1 cellular context compared by ENCODE assay signal in the genomic region with DNA sequence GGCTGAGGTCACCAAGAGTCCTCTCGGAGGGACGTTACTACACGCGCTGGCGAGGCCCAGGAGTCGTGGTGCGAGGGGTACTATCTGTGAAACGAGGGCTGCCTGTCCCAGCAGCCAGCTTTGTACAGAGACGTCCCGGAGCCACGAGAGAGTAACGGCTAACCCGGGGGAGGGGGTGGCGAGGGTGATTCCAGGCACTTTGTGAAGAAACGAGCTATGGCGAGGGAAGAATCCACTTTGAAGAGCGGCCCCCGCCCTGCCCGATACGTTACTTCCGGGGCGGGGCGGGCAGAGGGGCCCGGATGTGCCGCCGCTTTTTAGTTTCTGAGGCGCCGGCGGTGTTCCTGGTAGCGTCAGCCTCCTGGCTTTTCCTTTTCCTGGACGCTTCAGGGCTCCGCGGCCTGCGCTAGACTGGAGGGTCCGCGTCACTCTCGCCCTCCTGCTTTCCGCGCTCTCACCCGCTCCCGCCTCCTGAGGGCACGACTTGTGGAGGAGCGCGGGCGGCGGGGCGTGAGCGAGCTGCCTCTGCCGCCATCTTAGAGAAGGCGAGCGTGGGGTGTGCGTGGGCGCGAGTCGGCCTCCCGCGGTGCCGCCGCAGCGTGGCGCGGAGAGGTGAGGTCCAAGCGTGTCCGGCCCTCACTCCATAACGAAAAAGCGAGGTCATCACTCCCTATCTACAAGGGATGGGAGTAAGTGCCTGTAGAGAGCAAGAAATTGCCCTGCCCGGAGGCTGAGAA.
TF ChIP-seq lines count a peak whose summit lies in the region.

No MANE protein-coding gene starts in this region.

TF ChIP-seq in HepG2, 621 proteins besides CTCF, POLR2A, EP300 and RAD21 (continued from another document and continues in another):
- TF ChIP-seq, protein P1, sequence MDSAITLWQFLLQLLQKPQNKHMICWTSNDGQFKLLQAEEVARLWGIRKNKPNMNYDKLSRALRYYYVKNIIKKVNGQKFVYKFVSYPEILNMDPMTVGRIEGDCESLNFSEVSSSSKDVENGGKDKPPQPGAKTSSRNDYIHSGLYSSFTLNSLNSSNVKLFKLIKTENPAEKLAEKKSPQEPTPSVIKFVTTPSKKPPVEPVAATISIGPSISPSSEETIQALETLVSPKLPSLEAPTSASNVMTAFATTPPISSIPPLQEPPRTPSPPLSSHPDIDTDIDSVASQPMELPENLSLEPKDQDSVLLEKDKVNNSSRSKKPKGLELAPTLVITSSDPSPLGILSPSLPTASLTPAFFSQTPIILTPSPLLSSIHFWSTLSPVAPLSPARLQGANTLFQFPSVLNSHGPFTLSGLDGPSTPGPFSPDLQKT (CRISPR knock-in tag; IDR thresholded peaks at IDR 0.05; ENCODE audit: borderline replicate concordance): no peak
- TF ChIP-seq ZNF569 (CRISPR knock-in tag; IDR thresholded peaks at IDR 0.05; ENCODE audit: borderline replicate concordance) (no peak), ARNT2 (CRISPR knock-in tag; IDR thresholded peaks at IDR 0.05; ENCODE audit: low read depth) (peak; percentile 69; the same call in 1 of the 2 replicates), FOSL1 (CRISPR knock-in tag; IDR thresholded peaks at IDR 0.05; ENCODE audit: borderline replicate concordance) (0 out of 2 replicates have a peak, but pooled peaks have one; percentile 19), ISX (CRISPR knock-in tag; conservative IDR thresholded peaks at IDR 0.05) (no peak), ARNTL (CRISPR knock-in tag; IDR thresholded peaks at IDR 0.05) (no peak; the same call in 1 of the 2 replicates), SETDB1 (CRISPR knock-in tag; IDR thresholded peaks at IDR 0.05; ENCODE audit: borderline replicate concordance) (no peak), MYNN (CRISPR knock-in tag; IDR thresholded peaks at IDR 0.05; ENCODE audit: low read depth) (peak; percentile 40; the same call in 1 of the 2 replicates), ZNF766 (CRISPR knock-in tag; IDR thresholded peaks at IDR 0.05; ENCODE audit: borderline replicate concordance) (0 out of 2 replicates have a peak, but pooled peaks have one; percentile 69), SP5 (CRISPR knock-in tag; IDR thresholded peaks at IDR 0.05; ENCODE audit: borderline replicate concordance, low read depth) (no peak; the same call in none of the 2 replicates), WIZ (CRISPR knock-in tag; IDR thresholded peaks at IDR 0.05) (peak; percentile 82; the same call in 1 of the 2 replicates), ZNF773 (CRISPR knock-in tag; IDR thresholded peaks at IDR 0.05; ENCODE audit: borderline replicate concordance) (0 out of 2 replicates have a peak, but pooled peaks have one; percentile 82), ZNF24 (IDR thresholded peaks at IDR 0.05) (no peak), HOXD1 (CRISPR knock-in tag; IDR thresholded peaks at IDR 0.05) (peak; percentile 35), CAMTA2 (CRISPR knock-in tag; IDR thresholded peaks at IDR 0.05; ENCODE audit: borderline replicate concordance) (no peak; the same call in 1 of the 2 replicates)
- TF ChIP-seq, protein P2, sequence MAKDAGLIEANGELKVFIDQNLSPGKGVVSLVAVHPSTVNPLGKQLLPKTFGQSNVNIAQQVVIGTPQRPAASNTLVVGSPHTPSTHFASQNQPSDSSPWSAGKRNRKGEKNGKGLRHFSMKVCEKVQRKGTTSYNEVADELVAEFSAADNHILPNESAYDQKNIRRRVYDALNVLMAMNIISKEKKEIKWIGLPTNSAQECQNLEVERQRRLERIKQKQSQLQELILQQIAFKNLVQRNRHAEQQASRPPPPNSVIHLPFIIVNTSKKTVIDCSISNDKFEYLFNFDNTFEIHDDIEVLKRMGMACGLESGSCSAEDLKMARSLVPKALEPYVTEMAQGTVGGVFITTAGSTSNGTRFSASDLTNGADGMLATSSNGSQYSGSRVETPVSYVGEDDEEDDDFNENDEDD (CRISPR knock-in tag; IDR thresholded peaks at IDR 0.05; ENCODE audit: borderline replicate concordance): peak; percentile 47; the same call in 1 of the 2 replicates
- TF ChIP-seq, protein P3, sequence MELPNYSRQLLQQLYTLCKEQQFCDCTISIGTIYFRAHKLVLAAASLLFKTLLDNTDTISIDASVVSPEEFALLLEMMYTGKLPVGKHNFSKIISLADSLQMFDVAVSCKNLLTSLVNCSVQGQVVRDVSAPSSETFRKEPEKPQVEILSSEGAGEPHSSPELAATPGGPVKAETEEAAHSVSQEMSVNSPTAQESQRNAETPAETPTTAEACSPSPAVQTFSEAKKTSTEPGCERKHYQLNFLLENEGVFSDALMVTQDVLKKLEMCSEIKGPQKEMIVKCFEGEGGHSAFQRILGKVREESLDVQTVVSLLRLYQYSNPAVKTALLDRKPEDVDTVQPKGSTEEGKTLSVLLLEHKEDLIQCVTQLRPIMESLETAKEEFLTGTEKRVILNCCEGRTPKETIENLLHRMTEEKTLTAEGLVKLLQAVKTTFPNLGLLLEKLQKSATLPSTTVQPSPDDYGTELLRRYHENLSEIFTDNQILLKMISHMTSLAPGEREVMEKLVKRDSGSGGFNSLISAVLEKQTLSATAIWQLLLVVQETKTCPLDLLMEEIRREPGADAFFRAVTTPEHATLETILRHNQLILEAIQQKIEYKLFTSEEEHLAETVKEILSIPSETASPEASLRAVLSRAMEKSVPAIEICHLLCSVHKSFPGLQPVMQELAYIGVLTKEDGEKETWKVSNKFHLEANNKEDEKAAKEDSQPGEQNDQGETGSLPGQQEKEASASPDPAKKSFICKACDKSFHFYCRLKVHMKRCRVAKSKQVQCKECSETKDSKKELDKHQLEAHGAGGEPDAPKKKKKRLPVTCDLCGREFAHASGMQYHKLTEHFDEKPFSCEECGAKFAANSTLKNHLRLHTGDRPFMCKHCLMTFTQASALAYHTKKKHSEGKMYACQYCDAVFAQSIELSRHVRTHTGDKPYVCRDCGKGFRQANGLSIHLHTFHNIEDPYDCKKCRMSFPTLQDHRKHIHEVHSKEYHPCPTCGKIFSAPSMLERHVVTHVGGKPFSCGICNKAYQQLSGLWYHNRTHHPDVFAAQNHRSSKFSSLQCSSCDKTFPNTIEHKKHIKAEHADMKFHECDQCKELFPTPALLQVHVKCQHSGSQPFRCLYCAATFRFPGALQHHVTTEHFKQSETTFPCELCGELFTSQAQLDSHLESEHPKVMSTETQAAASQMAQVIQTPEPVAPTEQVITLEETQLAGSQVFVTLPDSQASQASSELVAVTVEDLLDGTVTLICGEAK (IDR thresholded peaks at IDR 0.05): no peak
- TF ChIP-seq, protein P3 (CRISPR knock-in tag; IDR thresholded peaks at IDR 0.05): peak; percentile 80
- TF ChIP-seq, protein P4, sequence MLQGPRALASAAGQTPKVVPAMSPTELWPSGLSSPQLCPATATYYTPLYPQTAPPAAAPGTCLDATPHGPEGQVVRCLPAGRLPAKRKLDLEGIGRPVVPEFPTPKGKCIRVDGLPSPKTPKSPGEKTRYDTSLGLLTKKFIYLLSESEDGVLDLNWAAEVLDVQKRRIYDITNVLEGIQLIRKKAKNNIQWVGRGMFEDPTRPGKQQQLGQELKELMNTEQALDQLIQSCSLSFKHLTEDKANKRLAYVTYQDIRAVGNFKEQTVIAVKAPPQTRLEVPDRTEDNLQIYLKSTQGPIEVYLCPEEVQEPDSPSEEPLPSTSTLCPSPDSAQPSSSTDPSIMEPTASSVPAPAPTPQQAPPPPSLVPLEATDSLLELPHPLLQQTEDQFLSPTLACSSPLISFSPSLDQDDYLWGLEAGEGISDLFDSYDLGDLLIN (CRISPR knock-in tag; IDR thresholded peaks at IDR 0.05; ENCODE audit: borderline replicate concordance): 0 out of 2 replicates have a peak, but pooled peaks have one; percentile 58
- TF ChIP-seq, protein P5, sequence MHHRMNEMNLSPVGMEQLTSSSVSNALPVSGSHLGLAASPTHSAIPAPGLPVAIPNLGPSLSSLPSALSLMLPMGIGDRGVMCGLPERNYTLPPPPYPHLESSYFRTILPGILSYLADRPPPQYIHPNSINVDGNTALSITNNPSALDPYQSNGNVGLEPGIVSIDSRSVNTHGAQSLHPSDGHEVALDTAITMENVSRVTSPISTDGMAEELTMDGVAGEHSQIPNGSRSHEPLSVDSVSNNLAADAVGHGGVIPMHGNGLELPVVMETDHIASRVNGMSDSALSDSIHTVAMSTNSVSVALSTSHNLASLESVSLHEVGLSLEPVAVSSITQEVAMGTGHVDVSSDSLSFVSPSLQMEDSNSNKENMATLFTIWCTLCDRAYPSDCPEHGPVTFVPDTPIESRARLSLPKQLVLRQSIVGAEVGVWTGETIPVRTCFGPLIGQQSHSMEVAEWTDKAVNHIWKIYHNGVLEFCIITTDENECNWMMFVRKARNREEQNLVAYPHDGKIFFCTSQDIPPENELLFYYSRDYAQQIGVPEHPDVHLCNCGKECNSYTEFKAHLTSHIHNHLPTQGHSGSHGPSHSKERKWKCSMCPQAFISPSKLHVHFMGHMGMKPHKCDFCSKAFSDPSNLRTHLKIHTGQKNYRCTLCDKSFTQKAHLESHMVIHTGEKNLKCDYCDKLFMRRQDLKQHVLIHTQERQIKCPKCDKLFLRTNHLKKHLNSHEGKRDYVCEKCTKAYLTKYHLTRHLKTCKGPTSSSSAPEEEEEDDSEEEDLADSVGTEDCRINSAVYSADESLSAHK (CRISPR knock-in tag; IDR thresholded peaks at IDR 0.05; ENCODE audit: borderline replicate concordance): no peak
- TF ChIP-seq, protein P6, sequence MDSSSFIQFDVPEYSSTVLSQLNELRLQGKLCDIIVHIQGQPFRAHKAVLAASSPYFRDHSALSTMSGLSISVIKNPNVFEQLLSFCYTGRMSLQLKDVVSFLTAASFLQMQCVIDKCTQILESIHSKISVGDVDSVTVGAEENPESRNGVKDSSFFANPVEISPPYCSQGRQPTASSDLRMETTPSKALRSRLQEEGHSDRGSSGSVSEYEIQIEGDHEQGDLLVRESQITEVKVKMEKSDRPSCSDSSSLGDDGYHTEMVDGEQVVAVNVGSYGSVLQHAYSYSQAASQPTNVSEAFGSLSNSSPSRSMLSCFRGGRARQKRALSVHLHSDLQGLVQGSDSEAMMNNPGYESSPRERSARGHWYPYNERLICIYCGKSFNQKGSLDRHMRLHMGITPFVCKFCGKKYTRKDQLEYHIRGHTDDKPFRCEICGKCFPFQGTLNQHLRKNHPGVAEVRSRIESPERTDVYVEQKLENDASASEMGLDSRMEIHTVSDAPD (CRISPR knock-in tag; IDR thresholded peaks at IDR 0.05): peak; percentile 26
- TF ChIP-seq, protein P7, sequence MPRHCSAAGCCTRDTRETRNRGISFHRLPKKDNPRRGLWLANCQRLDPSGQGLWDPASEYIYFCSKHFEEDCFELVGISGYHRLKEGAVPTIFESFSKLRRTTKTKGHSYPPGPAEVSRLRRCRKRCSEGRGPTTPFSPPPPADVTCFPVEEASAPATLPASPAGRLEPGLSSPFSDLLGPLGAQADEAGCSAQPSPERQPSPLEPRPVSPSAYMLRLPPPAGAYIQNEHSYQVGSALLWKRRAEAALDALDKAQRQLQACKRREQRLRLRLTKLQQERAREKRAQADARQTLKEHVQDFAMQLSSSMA (CRISPR knock-in tag; IDR thresholded peaks at IDR 0.05): peak; percentile 80
- TF ChIP-seq, protein P8, sequence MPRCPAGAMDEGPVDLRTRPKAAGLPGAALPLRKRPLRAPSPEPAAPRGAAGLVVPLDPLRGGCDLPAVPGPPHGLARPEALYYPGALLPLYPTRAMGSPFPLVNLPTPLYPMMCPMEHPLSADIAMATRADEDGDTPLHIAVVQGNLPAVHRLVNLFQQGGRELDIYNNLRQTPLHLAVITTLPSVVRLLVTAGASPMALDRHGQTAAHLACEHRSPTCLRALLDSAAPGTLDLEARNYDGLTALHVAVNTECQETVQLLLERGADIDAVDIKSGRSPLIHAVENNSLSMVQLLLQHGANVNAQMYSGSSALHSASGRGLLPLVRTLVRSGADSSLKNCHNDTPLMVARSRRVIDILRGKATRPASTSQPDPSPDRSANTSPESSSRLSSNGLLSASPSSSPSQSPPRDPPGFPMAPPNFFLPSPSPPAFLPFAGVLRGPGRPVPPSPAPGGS (CRISPR knock-in tag; IDR thresholded peaks at IDR 0.05): peak; percentile 93
